Comparison of ENCODE assay signal across 8 cellular contexts in genomic region chr1:53889304-53890298, GRCh38. TPM values are rescaled to one million over a fixed set of nuclear protein-coding genes. Genes with fewer than 3 reads are reported as not detected.
A peak's percentile ranks its signal among the peaks of the same experiment; 100 is the strongest.
DNase-seq lines count a peak whose midpoint lies in the region; ATAC-seq and TF ChIP-seq lines count a peak whose summit lies in the region.

TSS of gene YIPF1 (minus strand) at chr1:53889797. CDS start at chr1:53888937, 860 bp downstream.

- no peaks in the 10 kb centered on the region for H3K27me3 ChIP-seq in spleen (replicated peaks in 1 of 7)

- DNase-seq in AG08396 (ENCODE audit: low spot score) (peak; percentile 92), NCI-H2227 (lab: John Stamatoyannopoulos, UW; ENCODE audit: unreplicated experiment) (peak; percentile 94), inferior parietal cortex (ENCODE audit: extremely low spot score) (peak; percentile 91), spleen (peak; percentile 98)
- DNase-seq in activated CD4-positive, CD25-positive, alpha-beta regulatory T cell treated with anti-CD3 and anti-CD28 coated beads, Interleukin-2, amount 50 U/mL, for 16 hours (ENCODE audit: low read depth, low spot score): peak; percentile 70
- DNase-seq in central memory CD4-positive, alpha-beta T cell: peak; percentile 81

- TF ChIP-seq CTCF in spleen (IDR thresholded peaks at IDR 0.05 in 8 of 11, conservative IDR thresholded peaks at IDR 0.05 in 3 of 11): peak in 3 of 11 experiments; percentile 10 to 45 (median 25)

- intact Hi-C loops in spleen (cut with DNase I; ENCODE audit: low total_unique reads): loop anchor here (5.0 kb wide), 1 partner anchor 58 kb away; the partner anchor contains the start of genes IFT25 and LRRC42

- peak within 1 kb of the TSS; percentile 85 to 99 (median 92) for H3K4me3 ChIP-seq in spleen

- H3K27ac ChIP-seq in spleen: peak within 1 kb of the TSS; percentile 58 to 91 (median 86)

- ATAC-seq in GM18907 (IDR thresholded peaks at IDR 0.05; ENCODE audit: unreplicated experiment) (peak; percentile 82), HG03139 (IDR thresholded peaks at IDR 0.05; ENCODE audit: unreplicated experiment) (peak; percentile 96)

- H3K36me3 ChIP-seq in spleen: peaks cover 0 to 35% (median 8%) of the 10 kb centered on the region in 6 donors

- H3K4me1 ChIP-seq in spleen: peaks cover 13 to 67% (median 27%) of the 10 kb centered on the region in 6 donors

- H3K9me3 ChIP-seq in spleen: no peaks in the 10 kb centered on the region

- WGBS in spleen, 5 donors: 2 to 4% (median 3%) methylated on average over 35 to 62 of the region's 62 CpGs

- TF ChIP-seq POLR2A in spleen (IDR thresholded peaks at IDR 0.05): no peak

RNA-seq across cellular contexts. Expression of gene YIPF1, which starts in this region (rescaled TPM):
- total RNA-seq in spleen: 10 to 100 TPM; 19.5 to 39.7 (median 23.9) TPM
- 10 to 100 TPM; 15.2 to 19.8 (median 18.2) TPM for polyA plus RNA-seq in spleen

Comparison
In these comparisons a context has a peak if more than half of its experiments do, and no peak if none do; other contexts are left out.
1. Peak in every context shown above with its lines: DNase-seq, ATAC-seq, H3K4me3 ChIP-seq and H3K27ac ChIP-seq.